In the genomic region with DNA sequence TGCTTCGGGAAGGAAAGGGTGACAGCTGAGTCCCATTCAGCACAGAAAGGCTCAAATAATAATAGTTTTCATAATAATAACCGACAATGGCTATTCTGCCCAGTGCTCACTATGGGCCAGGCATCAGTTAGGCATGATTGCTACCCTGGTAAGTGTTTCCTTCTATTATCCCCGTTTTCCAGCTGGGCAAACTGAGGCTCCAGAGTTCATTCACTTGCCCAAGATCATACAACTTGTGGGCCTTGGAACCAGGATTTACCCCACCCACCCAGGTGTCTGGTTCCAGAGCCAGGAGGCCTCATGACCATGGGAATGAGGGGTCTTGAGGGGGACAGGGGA, we compare ENCODE assay signal across 9 cellular contexts. TPM values are rescaled to one million over a fixed set of nuclear protein-coding genes. Genes with fewer than 3 reads are reported as not detected.
DNase-seq lines count a peak whose midpoint lies in the region; ATAC-seq, FAIRE-seq and TF ChIP-seq lines count a peak whose summit lies in the region.
"Had no signal": no experiment of that assay in that cellular context is flagged by ENCODE, and none has a peak within 500 bp of the region (broad histone marks: within the 10 kb centered on the region; RNA-seq: fewer than 3 reads in every experiment).

No MANE protein-coding gene starts in this region.

- H3K27me3 ChIP-seq in left lung (no peaks in the 10 kb centered on the region), tibial nerve (no peaks in the 10 kb centered on the region)

- H3K9me3 ChIP-seq in left lung = no peaks in the 10 kb centered on the region
- no peaks in the 10 kb centered on the region for H3K9me3 ChIP-seq in tibial nerve

- no peak for TF ChIP-seq EP300 in tibial nerve (IDR thresholded peaks at IDR 0.05)

- no peak for DNase-seq in activated T-cell treated with anti-CD3 and anti-CD28 coated beads, Interleukin-2, amount 50 U/mL, for 72 hours
- DNase-seq in activated T-cell treated with anti-CD3 and anti-CD28 coated beads, Interleukin-2, amount 50 U/mL, for 1 hour = no peak
- no peak for DNase-seq in activated naive CD8-positive, alpha-beta T cell treated with anti-CD3 and anti-CD28 coated beads, Interleukin-2, amount 10 ng/mL, durations not matched to agents 7 days and 5 days
- DNase-seq in left lung (no peak), tibial nerve (ENCODE audit: low spot score in 2 of 2) (no peak), NCI-H524 treated with DMSO at 0.1 percent for 48 hours (lab: John Stamatoyannopoulos, UW) (no peak), RCC 7860 (ENCODE audit: low spot score) (no peak), ecto neural progenitor cell (ENCODE audit: low spot score) (no peak)

- H3K27ac ChIP-seq in left lung (peak overlapping the region; percentile 92 to 95), tibial nerve (peak overlapping the region; percentile 73 to 92 (median 84))

- H3K36me3 ChIP-seq in left lung = peaks cover 0 to 18% of the 10 kb centered on the region in 2 donors
- H3K36me3 ChIP-seq in tibial nerve = peaks cover 0 to 8% (median 0%) of the 10 kb centered on the region in 3 donors

- 0 to 8% methylated on average over 3 of the region's 3 CpGs for WGBS in tibial nerve, 2 donors

- no peaks in the 10 kb centered on the region for H3K36me3 Mint-ChIP-seq in activated T-cell treated with anti-CD3 and anti-CD28 coated beads, Interleukin-2, amount 50 U/mL, for 72 hours (ENCODE audit: insufficient read depth in 2 of 2)
- H3K36me3 Mint-ChIP-seq in activated naive CD8-positive, alpha-beta T cell treated with anti-CD3 and anti-CD28 coated beads, Interleukin-2, amount 10 ng/mL, durations not matched to agents 7 days and 5 days = no peaks in the 10 kb centered on the region

- peaks cover 7 to 47% of the 10 kb centered on the region in 2 donors for H3K4me1 ChIP-seq in left lung
- peaks cover 0 to 63% (median 22%) of the 10 kb centered on the region in 4 donors for H3K4me1 ChIP-seq in tibial nerve

- no peak for FAIRE-seq in RCC 7860 (lab: Jason Lieb, UNC)
- FAIRE-seq: G401.6 had no signal

- intact Hi-C loops in left lung (cut with DNase I) = no loop called here

- H3K4me1 Mint-ChIP-seq in activated T-cell treated with anti-CD3 and anti-CD28 coated beads, Interleukin-2, amount 50 U/mL, for 72 hours (ENCODE audit: low read depth) = peaks cover 8% of the 10 kb centered on the region
- peaks cover 4% of the 10 kb centered on the region for H3K4me1 Mint-ChIP-seq in activated naive CD8-positive, alpha-beta T cell treated with anti-CD3 and anti-CD28 coated beads, Interleukin-2, amount 10 ng/mL, durations not matched to agents 7 days and 5 days

- H3K9me3 Mint-ChIP-seq in activated T-cell treated with anti-CD3 and anti-CD28 coated beads, Interleukin-2, amount 50 U/mL, for 72 hours = no peaks in the 10 kb centered on the region
- H3K9me3 Mint-ChIP-seq in activated naive CD8-positive, alpha-beta T cell treated with anti-CD3 and anti-CD28 coated beads, Interleukin-2, amount 10 ng/mL, durations not matched to agents 7 days and 5 days = no peaks in the 10 kb centered on the region

- ATAC-seq in activated T-cell treated with anti-CD3 and anti-CD28 coated beads, Interleukin-2, amount 50 U/mL, for 72 hours (replicated peaks in 1 of 2) = no peak
- no peak for ATAC-seq in activated naive CD8-positive, alpha-beta T cell treated with anti-CD3 and anti-CD28 coated beads, Interleukin-2, amount 10 ng/mL, durations not matched to agents 7 days and 5 days (ENCODE audit: low read depth)
- ATAC-seq in left lung = peak; percentile 16

- H3K4me3 Mint-ChIP-seq in activated T-cell treated with anti-CD3 and anti-CD28 coated beads, Interleukin-2, amount 50 U/mL, for 72 hours = peak overlapping the region; percentile 81 to 86
- peak overlapping the region; percentile 83 for H3K4me3 Mint-ChIP-seq in activated naive CD8-positive, alpha-beta T cell treated with anti-CD3 and anti-CD28 coated beads, Interleukin-2, amount 10 ng/mL, durations not matched to agents 7 days and 5 days

- H3K4me3 ChIP-seq in left lung (peak overlapping the region; percentile 65 to 80), tibial nerve (peak overlapping the region; percentile 49 to 77 (median 72))

- no peak overlapping the region for H3K27ac Mint-ChIP-seq in activated T-cell treated with anti-CD3 and anti-CD28 coated beads, Interleukin-2, amount 50 U/mL, for 72 hours
- H3K27ac Mint-ChIP-seq in activated naive CD8-positive, alpha-beta T cell treated with anti-CD3 and anti-CD28 coated beads, Interleukin-2, amount 10 ng/mL, durations not matched to agents 7 days and 5 days = peak overlapping the region; percentile 61

- H3K27me3 Mint-ChIP-seq in activated T-cell treated with anti-CD3 and anti-CD28 coated beads, Interleukin-2, amount 50 U/mL, for 72 hours (ENCODE audit: low read depth) = no peaks in the 10 kb centered on the region
- H3K27me3 Mint-ChIP-seq in activated naive CD8-positive, alpha-beta T cell treated with anti-CD3 and anti-CD28 coated beads, Interleukin-2, amount 10 ng/mL, durations not matched to agents 7 days and 5 days = no peaks in the 10 kb centered on the region

- TF ChIP-seq CTCF in left lung (IDR thresholded peaks at IDR 0.05) = no peak
- TF ChIP-seq CTCF in tibial nerve (IDR thresholded peaks at IDR 0.05) = no peak

- no peak for TF ChIP-seq POLR2A in tibial nerve (IDR thresholded peaks at IDR 0.05)

- POLR2A ChIA-PET in activated naive CD8-positive, alpha-beta T cell treated with anti-CD3 and anti-CD28 coated beads, Interleukin-2, amount 10 ng/mL, durations not matched to agents 7 days and 5 days (lab: Charles Lee) = interaction anchor here (0.9 to 11.2 kb wide), 4 partner anchors 8 to 45 kb away, joined by 3 to 165 read pairs (median 6); a partner anchor contains a TSS

RNA-seq across cellular contexts. Expression of a gene that starts 0.5 kb away (rescaled TPM):
- total RNA-seq in activated T-cell treated with anti-CD3 and anti-CD28 coated beads, Interleukin-2, amount 50 U/mL, for 72 hours = 10 to 100 TPM; 13.5 to 13.6 TPM
- 10 to 100 TPM; 16.8 to 21.0 TPM for total RNA-seq in activated naive CD8-positive, alpha-beta T cell treated with anti-CD3 and anti-CD28 coated beads, Interleukin-2, amount 10 ng/mL, durations not matched to agents 7 days and 5 days
- total RNA-seq in left lung (100 to 1,000 TPM; 114 to 159 TPM), tibial nerve (10 to 100 TPM; 52.8 to 87.9 (median 64.0) TPM)

RNA-seq across cellular contexts. Expression of a gene that starts 8.8 kb away (rescaled TPM):
- total RNA-seq in activated T-cell treated with anti-CD3 and anti-CD28 coated beads, Interleukin-2, amount 50 U/mL, for 72 hours = 10 to 100 TPM; 25.3 to 26.9 TPM
- 10 to 100 TPM; 36.1 to 38.3 TPM for total RNA-seq in activated naive CD8-positive, alpha-beta T cell treated with anti-CD3 and anti-CD28 coated beads, Interleukin-2, amount 10 ng/mL, durations not matched to agents 7 days and 5 days
- total RNA-seq in left lung (10 to 100 TPM; 42.9 to 43.3 TPM), tibial nerve (10 to 100 TPM; 50.0 to 73.7 (median 55.6) TPM)

RNA-seq across cellular contexts. Expression of a gene that starts 45.2 kb away (rescaled TPM):
- 10 to 100 TPM; 54.8 to 66.1 TPM for total RNA-seq in activated T-cell treated with anti-CD3 and anti-CD28 coated beads, Interleukin-2, amount 50 U/mL, for 72 hours
- total RNA-seq in activated naive CD8-positive, alpha-beta T cell treated with anti-CD3 and anti-CD28 coated beads, Interleukin-2, amount 10 ng/mL, durations not matched to agents 7 days and 5 days = 10 to 100 TPM; 51.4 TPM
- total RNA-seq in left lung = 10 to 100 TPM; 75.4 to 82.0 TPM
- 10 to 100 TPM; 53.8 to 71.6 (median 58.7) TPM for total RNA-seq in tibial nerve
